9 cellular contexts compared by ENCODE assay signal in genomic region chr10:131979336-131979735, GRCh38. TPM values are rescaled to one million over a fixed set of nuclear protein-coding genes. Genes with fewer than 3 reads are reported as not detected.
DNase-seq lines count a peak whose midpoint lies in the region; TF ChIP-seq lines count a peak whose summit lies in the region.
"Had no signal": no experiment of that assay in that cellular context is flagged by ENCODE, and none has a peak within 500 bp of the region (broad histone marks: within the 10 kb centered on the region; RNA-seq: fewer than 3 reads in every experiment).

No MANE protein-coding gene starts in this region.

- TF ChIP-seq CTCF in BJ (IDR thresholded peaks at IDR 0.05; ENCODE audit: insufficient read depth, low read depth, low read length) (no peak), dorsolateral prefrontal cortex (IDR thresholded peaks at IDR 0.05 in 54 of 56, conservative IDR thresholded peaks at IDR 0.05 in 2 of 56; ENCODE audit: low read depth in 1 of 56, partially characterized antibody in 56 of 56) (no peak), neural crest cell (conservative IDR thresholded peaks at IDR 0.05) (no peak)

- DNase-seq in BJ (ENCODE audit: low read depth) (no peak), MG63 (no peak), dorsolateral prefrontal cortex (peak in 1 of 10 donors; percentile 29), neural crest cell (ENCODE audit: low read depth, low spot score) (no peak), inferior parietal cortex (ENCODE audit: extremely low spot score) (no peak), nucleus accumbens (lab: John Stamatoyannopoulos, UW) (no peak), epidermal melanocyte (ENCODE audit: insufficient read length, low spot score) (no peak), AG20443 (ENCODE audit: low spot score) (no peak)
- DNase-seq: stimulated activated CD4-positive, alpha-beta T cell treated with anti-CD3 and anti-CD28 coated beads, Interleukin-12 subunit alpha, Interleukin-12 subunit beta, amount 100 ng/mL, for 4 hours had no signal

- H3K27me3 ChIP-seq in BJ (ENCODE audit: control insufficient read depth, insufficient read depth, low read length) (no peaks in the 10 kb centered on the region), MG63 (no peaks in the 10 kb centered on the region), dorsolateral prefrontal cortex (no peaks in the 10 kb centered on the region)

- peak overlapping the region in 51 of 59 donors; percentile 12 to 75 (median 59) for H3K27ac ChIP-seq in dorsolateral prefrontal cortex

- H3K27me3 Mint-ChIP-seq in neural crest cell (ENCODE audit: low read depth) = peaks cover 7% of the 10 kb centered on the region

- peaks cover 4% of the 10 kb centered on the region for H3K36me3 Mint-ChIP-seq in neural crest cell (ENCODE audit: low read depth)

- no peaks in the 10 kb centered on the region for H3K9me3 ChIP-seq in MG63

- H3K4me1 Mint-ChIP-seq in neural crest cell = peaks cover 30% of the 10 kb centered on the region

- H3K9me3 Mint-ChIP-seq in neural crest cell = no peaks in the 10 kb centered on the region

- H3K27ac Mint-ChIP-seq in neural crest cell (ENCODE audit: unreplicated experiment) = no peak overlapping the region

- CTCF ChIA-PET in BJ (lab: Yijun Ruan, JAX) = interaction anchor here (1.1 kb wide), 1 partner anchor 12 kb away, joined by 3 read pairs; no protein-coding TSS in a partner anchor

- H3K4me3 Mint-ChIP-seq in neural crest cell = peak overlapping the region; percentile 77

- H3K36me3 ChIP-seq in BJ (ENCODE audit: control insufficient read depth, insufficient read depth, low read length) = peaks cover 8% of the 10 kb centered on the region
- H3K36me3 ChIP-seq in MG63 = peaks cover 33% of the 10 kb centered on the region

- intact Hi-C loops in dorsolateral prefrontal cortex (cut with DNase I) = loop anchor here in 1 of 2 donors (5.0 to 10.0 kb wide), 2 partner anchors 45 to 163 kb away; no protein-coding TSS in a partner anchor

- H3K4me3 ChIP-seq in BJ (ENCODE audit: low read depth, low read length) (peak overlapping the region; percentile 90), MG63 (peak overlapping the region; percentile 97), dorsolateral prefrontal cortex (peak overlapping the region; percentile 14 to 99 (median 92))

- POLR2A ChIA-PET in BJ (lab: Charles Lee) = no interaction called here

RNA-seq across cellular contexts. Expression of gene BNIP3, which starts 2.4 kb away (rescaled TPM):
- polyA plus RNA-seq in BJ (2011; rRNA removed) = 89.1 and 127 TPM in 2 replicates
- polyA minus RNA-seq in BJ (2011; rRNA and poly(A)+ RNA removed) = 24.9 and 33.3 TPM in 2 replicates
- total RNA-seq in MG63 (2014; rRNA removed; shearing (Covaris generic); ENCODE audit: low replicate concordance) = 93.6 and 107 TPM in 2 replicates
- total RNA-seq in dorsolateral prefrontal cortex (100 to 1,000 TPM in 103 of 120 experiments, 10 to 100 TPM in 17; 73.1 to 211 (median 119) TPM), neural crest cell (26.1 and 33.1 TPM in 2 replicates)
